ENCODE assay signal across 20 cellular contexts in genomic region chr6:16868968-16869367, GRCh38.
DNase-seq lines count a peak whose midpoint lies in the region; FAIRE-seq and TF ChIP-seq lines count a peak whose summit lies in the region.
"Had no signal": no experiment of that assay in that cellular context is flagged by ENCODE, and none has a peak within 500 bp of the region (broad histone marks: within the 10 kb centered on the region; RNA-seq: fewer than 3 reads in every experiment).

No MANE protein-coding gene starts in this region.

- CTCF ChIA-PET in HEK293 (lab: Yijun Ruan, JAX) = interaction anchor here (0.6 to 1.1 kb wide), 2 partner anchors 10 to 498 kb away, joined by 3 read pairs; no protein-coding TSS in a partner anchor

- no peak overlapping the region for H3K4me3 ChIP-seq in HEK293 (ENCODE audit: low read depth, low read length)

- H3K9me3 ChIP-seq in HEK293 (ENCODE audit: control insufficient read depth, insufficient read depth, low read depth, low read length) = no peaks in the 10 kb centered on the region

- TF ChIP-seq CTCF in HEK293 (tag by site-specific recombination; IDR thresholded peaks at IDR 0.05) = no peak

- no peaks in the 10 kb centered on the region for H3K36me3 ChIP-seq in HEK293 (ENCODE audit: control insufficient read depth in 2 of 2, insufficient read depth in 1 of 2, low read length in 2 of 2)

- DNase-seq in NCI-H69 (lab: John Stamatoyannopoulos, UW) (peak; percentile 28), astrocyte of the hippocampus (ENCODE audit: low read depth, low spot score) (peak; percentile 14), urothelium cell line (ENCODE audit: low spot score) (peak; percentile 12), SK-N-DZ (ENCODE audit: low spot score) (no peak), C1 segment of cervical spinal cord (lab: John Stamatoyannopoulos, UW) (no peak), T-helper 2 cell (no peak)
- DNase-seq: ACHN, DMS79, GDM1, HCEC 1CT, NCI-H1048, NCI-H1436 treated with DMSO at 0.1 percent for 48 hours, NCI-H2029, NCI-H2171 treated with DMSO at 0.1 percent for 48 hours, NCI-H446 treated with DMSO at 0.1 percent for 48 hours, RPMI8226, SHP77 treated with DMSO at 0.1 percent for 48 hours had no signal

- no peak for FAIRE-seq in urothelium cell line (lab: Jason Lieb, UNC)

- POLR2A ChIA-PET in HEK293 (lab: Yijun Ruan, JAX) = interaction anchor here (0.6 kb wide), 1 partner anchor 15 kb away, joined by 3 read pairs; no protein-coding TSS in a partner anchor

- H3K27ac ChIP-seq in HEK293 (ENCODE audit: extremely low read depth, low read depth, low read length) = no peak overlapping the region
- H3K27ac ChIP-seq: C4-2B, KMS-11 had no signal

- H3K4me1 ChIP-seq in HEK293 (ENCODE audit: control insufficient read depth, insufficient read depth, low read length) = peaks cover 10% of the 10 kb centered on the region

TF ChIP-seq in HEK293, 187 proteins besides CTCF, POLR2A, EP300 and RAD21:
- TF ChIP-seq ZNF629 (tag by site-specific recombination; IDR thresholded peaks at IDR 0.05) (0 out of 2 replicates have a peak, but pooled peaks have one; percentile 9), ZNF398 (tag by site-specific recombination; IDR thresholded peaks at IDR 0.05) (peak; percentile 72), ZSCAN16 (tag by site-specific recombination; IDR thresholded peaks at IDR 0.05) (no peak), PRDM10 (tag by site-specific recombination; IDR thresholded peaks at IDR 0.05) (peak; percentile 25; the same call in 1 of the 2 replicates), ZBTB48 (tag by site-specific recombination; IDR thresholded peaks at IDR 0.05) (no peak), SP7 (tag by site-specific recombination; IDR thresholded peaks at IDR 0.05) (peak; percentile 39; the same call in 1 of the 2 replicates), ZNF433 (tag by site-specific recombination; IDR thresholded peaks at IDR 0.05; ENCODE audit: low read depth) (no peak), FEZF1 (tag by site-specific recombination; IDR thresholded peaks at IDR 0.05) (peak; percentile 40)

Comparison
In these comparisons a context has a peak if more than half of its experiments do, and no peak if none do; other contexts are left out.
1. DNase-seq: peak in NCI-H69 (single experiment), astrocyte of the hippocampus (single experiment) and urothelium cell line (single experiment); none in SK-N-DZ (single experiment), C1 segment of cervical spinal cord (0 of 14) and T-helper 2 cell (0 of 5).